Comparison of ENCODE assay signal across 10 cellular contexts in genomic region chr15:74983725-74984231, GRCh38. TPM values are rescaled to one million over a fixed set of nuclear protein-coding genes. Genes with fewer than 3 reads are reported as not detected.
A peak's percentile ranks its signal among the peaks of the same experiment; 100 is the strongest.
DNase-seq lines count a peak whose midpoint lies in the region; ATAC-seq, FAIRE-seq and TF ChIP-seq lines count a peak whose summit lies in the region.
"Had no signal": no experiment of that assay in that cellular context is flagged by ENCODE, and none has a peak within 500 bp of the region (broad histone marks: within the 10 kb centered on the region; RNA-seq: fewer than 3 reads in every experiment).

No MANE protein-coding gene starts in this region.

- no peak for ATAC-seq in GM18873 (IDR thresholded peaks at IDR 0.05; ENCODE audit: low FRiP score, unreplicated experiment)

- peaks cover 33% of the 10 kb centered on the region for H3K4me1 Mint-ChIP-seq in endothelial cell (ENCODE audit: unreplicated experiment)
- H3K4me1 Mint-ChIP-seq: CD4-positive, alpha-beta memory T cell had no signal

- peaks cover 2% of the 10 kb centered on the region for H3K27me3 Mint-ChIP-seq in endothelial cell (ENCODE audit: unreplicated experiment)

- H3K27ac Mint-ChIP-seq in endothelial cell (ENCODE audit: unreplicated experiment), result peak overlapping the region; percentile 25
- H3K27ac Mint-ChIP-seq: CD4-positive, alpha-beta memory T cell had no signal

- H3K9me3 ChIP-seq in SJCRH30 (replicated peaks), result no peaks in the 10 kb centered on the region

- TF ChIP-seq POLR2A in GM12892 (IDR thresholded peaks at IDR 0.05; ENCODE audit: low read depth, low read length), result no peak

- peaks cover 4% of the 10 kb centered on the region for H3K4me1 ChIP-seq in SJCRH30

- H3K4me3 Mint-ChIP-seq in endothelial cell (ENCODE audit: unreplicated experiment), result no peak overlapping the region
- H3K4me3 Mint-ChIP-seq: CD4-positive, alpha-beta memory T cell had no signal

- no peak for TF ChIP-seq CTCF in endothelial cell (IDR thresholded peaks at IDR 0.05; ENCODE audit: unreplicated experiment)

- no peaks in the 10 kb centered on the region for H3K36me3 ChIP-seq in SJCRH30

- H3K27me3 ChIP-seq in SJCRH30, result no peaks in the 10 kb centered on the region

- H3K4me3 ChIP-seq in SJCRH30, result no peak overlapping the region

- no peaks in the 10 kb centered on the region for H3K36me3 Mint-ChIP-seq in endothelial cell (ENCODE audit: low read depth, unreplicated experiment)
- H3K36me3 Mint-ChIP-seq: CD4-positive, alpha-beta memory T cell had no signal

- H3K9me3 Mint-ChIP-seq in endothelial cell (ENCODE audit: unreplicated experiment), result no peaks in the 10 kb centered on the region
- H3K9me3 Mint-ChIP-seq: CD4-positive, alpha-beta memory T cell had no signal

- FAIRE-seq in urothelium cell line (lab: Jason Lieb, UNC) (no peak), GM12892 (lab: Jason Lieb, UNC) (no peak)

- H3K27ac ChIP-seq in SJCRH30, result no peak overlapping the region

- DNase-seq in stimulated activated CD4-positive, alpha-beta T cell treated with anti-CD3 and anti-CD28 coated beads, Interleukin-12 subunit alpha, Interleukin-12 subunit beta, amount 100 ng/mL, for 24 hours (ENCODE audit: low read depth in 2 of 2), result peak; percentile 28 to 48
- no peak for DNase-seq in stimulated activated CD4-positive, alpha-beta T cell treated with anti-CD3 and anti-CD28 coated beads, Interleukin-12 subunit alpha, Interleukin-12 subunit beta, amount 100 ng/mL, for 4 hours
- peak; percentile 66 to 77 for DNase-seq in SJCRH30
- DNase-seq in endothelial cell (ENCODE audit: low spot score), result no peak
- peak; percentile 50 for DNase-seq in urothelium cell line (ENCODE audit: low spot score)
- DNase-seq in GM12892 (ENCODE audit: insufficient read length), result no peak
- no peak for DNase-seq in NCI-H2227 (lab: John Stamatoyannopoulos, UW; ENCODE audit: unreplicated experiment)
- DNase-seq: amniotic stem cell; CD4-positive, alpha-beta memory T cell had no signal

RNA-seq across cellular contexts. Expression of gene SCAMP5, which starts 11.6 kb away (rescaled TPM):
- total RNA-seq in SJCRH30 (2014; rRNA removed; shearing (Covaris generic)), result 13.5 and 14.4 TPM in 2 replicates
- total RNA-seq in endothelial cell (ENCODE audit: unreplicated experiment), result 132 TPM
- polyA plus RNA-seq in GM12892 (2012; ENCODE audit: missing spikeins), result 4.0 TPM

RNA-seq across cellular contexts. Expression of gene RPP25, which starts 27.2 kb away (rescaled TPM):
- 0.02 TPM in 1 of 2 replicates, not detected in the other for total RNA-seq in SJCRH30 (2014; rRNA removed; shearing (Covaris generic))
- total RNA-seq in endothelial cell (ENCODE audit: unreplicated experiment), result 24.0 TPM
- 1.3 TPM for polyA plus RNA-seq in GM12892 (2012; ENCODE audit: missing spikeins)

RNA-seq across cellular contexts. Expression of gene PPCDC, which starts 39.6 kb away (rescaled TPM):
- 21.5 and 25.5 TPM in 2 replicates for total RNA-seq in SJCRH30 (2014; rRNA removed; shearing (Covaris generic))
- total RNA-seq in endothelial cell (ENCODE audit: unreplicated experiment), result 25.0 TPM
- polyA plus RNA-seq in GM12892 (2012; ENCODE audit: missing spikeins), result 18.0 TPM

RNA-seq across cellular contexts. Expression of gene COX5A, which starts 45.9 kb away (rescaled TPM):
- 212 and 220 TPM in 2 replicates for total RNA-seq in SJCRH30 (2014; rRNA removed; shearing (Covaris generic))
- 182 TPM for total RNA-seq in endothelial cell (ENCODE audit: unreplicated experiment)
- 404 TPM for polyA plus RNA-seq in GM12892 (2012; ENCODE audit: missing spikeins)

Comparison
In these comparisons a context has a peak if more than half of its experiments do, and no peak if none do; other contexts are left out.
1. DNase-seq: peak in stimulated activated CD4-positive, alpha-beta T cell treated with anti-CD3 and anti-CD28 coated beads, Interleukin-12 subunit alpha, Interleukin-12 subunit beta, amount 100 ng/mL, for 24 hours (2 of 2), SJCRH30 (2 of 2) and urothelium cell line (single experiment); none in stimulated activated CD4-positive, alpha-beta T cell treated with anti-CD3 and anti-CD28 coated beads, Interleukin-12 subunit alpha, Interleukin-12 subunit beta, amount 100 ng/mL, for 4 hours (single experiment), endothelial cell (single experiment), GM12892 (single experiment) and NCI-H2227 (single experiment).
2. RNA of gene RPP25, which starts 27.2 kb away (total RNA-seq): 24.0 TPM in endothelial cell (single experiment); 0.02 TPM in SJCRH30; every median in the first group is over 10 times any median in the second.